15 cellular contexts compared by ENCODE assay signal in the genomic region with DNA sequence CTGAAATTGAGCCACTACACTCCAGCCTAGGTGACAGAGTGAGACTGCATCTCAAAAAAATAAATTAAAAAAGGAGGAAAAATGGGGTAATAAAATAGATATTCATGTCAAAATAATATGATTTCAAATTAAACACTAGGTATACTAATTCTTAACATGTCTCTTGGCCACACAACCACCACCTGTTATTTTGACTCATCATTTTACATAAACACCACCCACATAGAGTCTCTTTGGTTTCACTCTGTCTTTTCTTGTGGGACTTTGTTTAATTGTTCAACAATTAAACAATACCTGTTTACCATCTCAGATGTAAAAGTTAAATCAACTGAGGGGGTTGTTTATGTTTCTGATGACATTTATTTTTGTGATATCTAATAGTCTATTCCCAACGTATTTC.
DNase-seq lines count a peak whose midpoint lies in the region; ATAC-seq and TF ChIP-seq lines count a peak whose summit lies in the region.
"Had no signal": no experiment of that assay in that cellular context is flagged by ENCODE, and none has a peak within 500 bp of the region (broad histone marks: within the 10 kb centered on the region; RNA-seq: fewer than 3 reads in every experiment).

No MANE protein-coding gene starts in this region.

- H3K4me3 ChIP-seq in GM12865 (ENCODE audit: low read depth, low read length) (no peak overlapping the region), H7 (ENCODE audit: insufficient read depth, low read depth, low read length) (no peak overlapping the region)
- H3K4me3 ChIP-seq: ascending aorta, heart right ventricle, SJSA1 had no signal

- no peak for TF ChIP-seq CTCF in GM12865 (IDR thresholded peaks at IDR 0.05; ENCODE audit: insufficient read depth, low read depth, low read length, missing control alignments)
- TF ChIP-seq CTCF in RWPE1 (conservative IDR thresholded peaks at IDR 0.05; ENCODE audit: low read depth): no peak

- no peaks in the 10 kb centered on the region for H3K27me3 ChIP-seq in H7 (ENCODE audit: control insufficient read depth, insufficient read depth, low read length)
- H3K27me3 ChIP-seq: ascending aorta, heart right ventricle, SJSA1 had no signal

- H3K36me3 ChIP-seq in H7 (replicated peaks; ENCODE audit: control insufficient read depth, insufficient read depth, low read length): no peaks in the 10 kb centered on the region
- H3K36me3 ChIP-seq: ascending aorta, heart right ventricle, SJSA1 had no signal

- peak; percentile 7 for DNase-seq in GM12865 (ENCODE audit: low read depth)
- DNase-seq in LoVo (ENCODE audit: low spot score): no peak
- DNase-seq in HCEC 1CT: no peak
- no peak for DNase-seq in H7
- no peak for DNase-seq in RWPE1 (ENCODE audit: low spot score)
- DNase-seq: activated CD4-positive, alpha-beta memory T cell treated with anti-CD3 and anti-CD28 coated beads, Interleukin-2, amount 10 ng/mL, durations not matched to agents 7 days and 5 days; CD4-positive, alpha-beta memory T cell; heart right ventricle; kidney glomerular epithelial cell had no signal

- POLR2A ChIA-PET in RWPE1 (lab: Yijun Ruan, JAX; ENCODE audit: low non-redundant PET): no interaction called here

- H3K27ac ChIP-seq in RWPE1: no peak overlapping the region
- H3K27ac ChIP-seq: ascending aorta, heart right ventricle, SJSA1 had no signal

- CTCF ChIA-PET in RWPE1 (lab: Yijun Ruan, JAX): interaction anchor here (0.6 kb wide), 1 partner anchor 14 kb away, joined by 5 read pairs; no protein-coding TSS in a partner anchor

- peak; percentile 80 for ATAC-seq in GM19395 (IDR thresholded peaks at IDR 0.05; ENCODE audit: unreplicated experiment)
- ATAC-seq in HG02759 (IDR thresholded peaks at IDR 0.05; ENCODE audit: unreplicated experiment): peak; percentile 83
- ATAC-seq in HG03342 (IDR thresholded peaks at IDR 0.05; ENCODE audit: unreplicated experiment): peak; percentile 85
- ATAC-seq: esophagus mucosa, heart right ventricle had no signal
